ENCODE assay signal across 22 cellular contexts in the genomic region with DNA sequence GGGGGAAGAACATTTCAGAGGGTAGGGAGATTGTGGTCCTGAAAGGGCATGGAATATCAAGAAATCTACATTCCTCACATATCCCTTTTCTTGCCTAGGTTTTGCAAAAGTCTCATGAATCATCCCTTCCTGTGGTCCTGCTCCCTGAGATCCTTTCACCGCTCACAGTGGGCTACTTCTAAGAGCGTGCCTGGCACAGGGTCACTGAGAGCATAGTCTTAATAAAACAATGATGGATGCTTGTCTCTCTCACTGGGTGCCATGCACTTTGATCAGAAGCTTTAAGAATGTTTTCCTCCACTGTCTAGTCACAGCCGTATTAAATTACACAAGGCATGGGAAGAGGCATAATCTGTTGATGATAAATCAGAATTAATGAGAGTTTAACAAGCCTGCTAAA.
"Had no signal": no experiment of that assay in that cellular context is flagged by ENCODE, and none has a peak within 500 bp of the region (broad histone marks: within the 10 kb centered on the region; RNA-seq: fewer than 3 reads in every experiment).

No MANE protein-coding gene starts in this region.

- DNase-seq: activated CD4-positive, alpha-beta T cell treated with anti-CD3 and anti-CD28 coated beads, Interleukin-2, amount 10 ng/mL, durations not matched to agents 24 days and 14 days; activated CD8-positive, alpha-beta T cell treated with anti-CD3 and anti-CD28 coated beads, Interleukin-2, amount 10 ng/mL, durations not matched to agents 7 days and 5 days; activated naive CD4-positive, alpha-beta T cell treated with anti-CD3 and anti-CD28 coated beads for 36 hours; activated T-cell treated with anti-CD3 and anti-CD28 coated beads, Interleukin-2, amount 50 U/mL, for 24 hours; cerebellar nuclear complex; dermis blood vessel endothelial cell; effector memory CD4-positive, alpha-beta T cell; foreskin fibroblast; islet precursor cell; left colon; lower lobe of right lung; natural killer cell; pancreas; right lobe of liver; stimulated activated CD4-positive, alpha-beta T cell treated with anti-CD3 and anti-CD28 coated beads, Interleukin-4, amount 100 ng/mL, for 1 hour; stomach; T1000 had no signal

- H3K4me1 ChIP-seq: ascending aorta, breast epithelium, lower lobe of right lung, pancreas, right lobe of liver, stomach had no signal

- H3K9me3 ChIP-seq: ascending aorta, breast epithelium, lower lobe of right lung, neutrophil, pancreas, right lobe of liver, stomach had no signal

- ATAC-seq: activated CD8-positive, alpha-beta T cell treated with anti-CD3 and anti-CD28 coated beads, Interleukin-2, amount 10 ng/mL, durations not matched to agents 7 days and 5 days; left colon; lower lobe of right lung; natural killer cell; pancreas; right lobe of liver; stimulated activated effector memory CD8-positive, alpha-beta T cell treated with anti-CD3 and anti-CD28 coated beads, Interleukin-12 subunit alpha, Interleukin-12 subunit beta, amount 100 ng/mL, for 72 hours had no signal

- H3K27ac ChIP-seq: ascending aorta, breast epithelium, lower lobe of right lung, neutrophil, pancreas, right lobe of liver, stomach had no signal

- H3K4me3 ChIP-seq: ascending aorta, breast epithelium, lower lobe of right lung, pancreas, right lobe of liver, smooth muscle cell, stomach had no signal

- H3K36me3 ChIP-seq: ascending aorta, breast epithelium, lower lobe of right lung, neutrophil, pancreas, right lobe of liver, stomach had no signal

- H3K27me3 ChIP-seq: ascending aorta, neutrophil, pancreas, right lobe of liver had no signal
